Comparison of ENCODE assay signal across 23 cellular contexts in genomic region chr17:42804918-42805367, GRCh38. TPM values are rescaled to one million over a fixed set of nuclear protein-coding genes. Genes with fewer than 3 reads are reported as not detected.
DNase-seq lines count a peak whose midpoint lies in the region; ATAC-seq and TF ChIP-seq lines count a peak whose summit lies in the region.
"Had no signal": no experiment of that assay in that cellular context is flagged by ENCODE, and none has a peak within 500 bp of the region (broad histone marks: within the 10 kb centered on the region; RNA-seq: fewer than 3 reads in every experiment).

No MANE protein-coding gene starts in this region.

- no peaks in the 10 kb centered on the region for H3K79me2 ChIP-seq in mesendoderm (ENCODE audit: control insufficient read depth, insufficient read depth, low read length)

- no peak overlapping the region for H2AK5ac ChIP-seq in mesendoderm (ENCODE audit: low read length)

- H4K8ac ChIP-seq in mesendoderm (ENCODE audit: low read depth, low read length), result no peak overlapping the region

- H3K9ac ChIP-seq in mesendoderm (ENCODE audit: low read length), result no peak overlapping the region

- no peak for TF ChIP-seq POLR2A in breast epithelium (IDR thresholded peaks at IDR 0.05)

- H2BK5ac ChIP-seq in mesendoderm (ENCODE audit: low read length), result no peak overlapping the region

- H3K27ac Mint-ChIP-seq in MCF 10A (ENCODE audit: low read depth, unreplicated experiment), result no peak overlapping the region
- peak overlapping the region; percentile 14 for H3K27ac Mint-ChIP-seq in activated B cell treated with CpG ODN at 0.5 μM for 24 hours
- H3K27ac Mint-ChIP-seq: activated naive CD4-positive, alpha-beta T cell treated with anti-CD3 and anti-CD28 coated beads for 36 hours; effector memory CD8-positive, alpha-beta T cell; immature natural killer cell; natural killer cell treated with Interleukin-12 subunit alpha and Interleukin-12 subunit beta and Interleukin-15 and Interleukin-18, amount 100 ng/mL, for 72 hours had no signal

- DNase-seq in breast epithelium (ENCODE audit: low spot score in 2 of 2) (no peak), MCF 10A (ENCODE audit: unreplicated experiment) (no peak), activated B cell treated with CpG ODN at 0.5 μM for 24 hours (no peak), mucosa of descending colon (no peak), mesendoderm (no peak)
- DNase-seq in activated CD8-positive, alpha-beta memory T cell treated with anti-CD3 and anti-CD28 coated beads, Interleukin-2, amount 50 U/mL, for 4 hours, result no peak
- no peak for DNase-seq in activated naive CD4-positive, alpha-beta T cell treated with anti-CD3 and anti-CD28 coated beads, Interleukin-2, amount 50 U/mL, for 16 hours
- DNase-seq in stimulated activated naive CD4-positive, alpha-beta T cell treated with Interleukin-2 at 50 U/mL for 16 hours (lab: John Stamatoyannopoulos, UW), result no peak
- DNase-seq: activated naive CD4-positive, alpha-beta T cell treated with anti-CD3 and anti-CD28 coated beads for 36 hours; activated T-cell treated with anti-CD3 and anti-CD28 coated beads, Interleukin-2, amount 50 U/mL, for 1 hour; DND-41; effector memory CD8-positive, alpha-beta T cell; head of caudate nucleus; immature natural killer cell; MM.1S; NCI-H1930; spleen had no signal

- TF ChIP-seq CTCF in breast epithelium (IDR thresholded peaks at IDR 0.05), result no peak
- TF ChIP-seq CTCF in MCF 10A (IDR thresholded peaks at IDR 0.05; ENCODE audit: unreplicated experiment), result no peak
- no peak for TF ChIP-seq CTCF in activated B cell treated with CpG ODN at 0.5 μM for 24 hours (IDR thresholded peaks at IDR 0.05)
- TF ChIP-seq CTCF in mucosa of descending colon (IDR thresholded peaks at IDR 0.05), result no peak

- H3K4me1 Mint-ChIP-seq in MCF 10A (ENCODE audit: insufficient read depth, unreplicated experiment) (peaks cover 6% of the 10 kb centered on the region), activated B cell treated with CpG ODN at 0.5 μM for 24 hours (no peaks in the 10 kb centered on the region)
- H3K4me1 Mint-ChIP-seq: immature natural killer cell had no signal

- H3K9me3 ChIP-seq in breast epithelium (no peaks in the 10 kb centered on the region), mucosa of descending colon (no peaks in the 10 kb centered on the region)
- H3K9me3 ChIP-seq: ascending aorta, spleen, thoracic aorta had no signal

- H3K27me3 Mint-ChIP-seq in MCF 10A (ENCODE audit: insufficient read depth, unreplicated experiment), result no peaks in the 10 kb centered on the region
- no peaks in the 10 kb centered on the region for H3K27me3 Mint-ChIP-seq in activated B cell treated with CpG ODN at 0.5 μM for 24 hours
- H3K27me3 Mint-ChIP-seq: effector memory CD8-positive, alpha-beta T cell had no signal

- intact Hi-C loops in breast epithelium (cut with DNase I; ENCODE audit: low total_unique reads), result no loop called here
- intact Hi-C loops in MCF 10A (cut with micrococcal nuclease), result no loop called here
- intact Hi-C loops in activated B cell treated with CpG ODN at 0.5 μM for 24 hours (cut with micrococcal nuclease), result no loop called here
- intact Hi-C loops in mucosa of descending colon (cut with DNase I, micrococcal nuclease), result no loop called here

- no peak overlapping the region for H3K4me3 ChIP-seq in breast epithelium
- no peak overlapping the region for H3K4me3 ChIP-seq in mucosa of descending colon
- H3K4me3 ChIP-seq in mesendoderm (ENCODE audit: low read length), result no peak overlapping the region
- H3K4me3 ChIP-seq: ascending aorta, spleen, thoracic aorta had no signal

- no peak overlapping the region for H2BK120ac ChIP-seq in mesendoderm (ENCODE audit: low read depth, low read length)

- H3K4me2 ChIP-seq in mesendoderm (ENCODE audit: low read length), result no peak overlapping the region

- ATAC-seq in activated B cell treated with CpG ODN at 0.5 μM for 24 hours (ENCODE audit: low read depth) (no peak), mucosa of descending colon (peak; percentile 62)
- ATAC-seq: effector memory CD8-positive, alpha-beta T cell; natural killer cell treated with Interleukin-12 subunit alpha and Interleukin-12 subunit beta and Interleukin-15 and Interleukin-18, amount 100 ng/mL, for 72 hours; Panc1 had no signal

- BruUV-seq in MCF 10A (replicated peaks; lab: Mats Ljungman, UMichigan), result no TSS peak

- no peaks in the 10 kb centered on the region for H3K4me1 ChIP-seq in breast epithelium
- H3K4me1 ChIP-seq in mucosa of descending colon (ENCODE audit: low read depth), result peaks cover 17% of the 10 kb centered on the region
- no peaks in the 10 kb centered on the region for H3K4me1 ChIP-seq in mesendoderm (ENCODE audit: control insufficient read depth, low read depth, low read length)
- H3K4me1 ChIP-seq: ascending aorta, spleen had no signal

- no peak overlapping the region for H2BK15ac ChIP-seq in mesendoderm (replicated peaks; ENCODE audit: low read depth)

- CTCF ChIA-PET in MCF 10A (lab: Yijun Ruan, JAX), result interaction anchor here (0.8 to 2.5 kb wide), 2 partner anchors 15 to 17 kb away, joined by 4 to 9 read pairs; no protein-coding TSS in a partner anchor
- CTCF ChIA-PET in activated B cell treated with CpG ODN at 0.5 μM for 24 hours (lab: Charles Lee), result no interaction called here

- no peak overlapping the region for H3K56ac ChIP-seq in mesendoderm (ENCODE audit: low read length)

- no peak overlapping the region for H3K18ac ChIP-seq in mesendoderm (ENCODE audit: low read length)

- no peaks in the 10 kb centered on the region for H3K79me1 ChIP-seq in mesendoderm (ENCODE audit: low read length)

- H3K9me3 Mint-ChIP-seq in MCF 10A (ENCODE audit: unreplicated experiment), result no peaks in the 10 kb centered on the region
- no peaks in the 10 kb centered on the region for H3K9me3 Mint-ChIP-seq in activated B cell treated with CpG ODN at 0.5 μM for 24 hours
- H3K9me3 Mint-ChIP-seq: activated naive CD4-positive, alpha-beta T cell treated with anti-CD3 and anti-CD28 coated beads for 36 hours; effector memory CD8-positive, alpha-beta T cell; immature natural killer cell; natural killer cell treated with Interleukin-12 subunit alpha and Interleukin-12 subunit beta and Interleukin-15 and Interleukin-18, amount 100 ng/mL, for 72 hours had no signal

- H3K4me3 Mint-ChIP-seq in MCF 10A (ENCODE audit: unreplicated experiment) (no peak overlapping the region), activated B cell treated with CpG ODN at 0.5 μM for 24 hours (no peak overlapping the region)
- H3K4me3 Mint-ChIP-seq: activated naive CD4-positive, alpha-beta T cell treated with anti-CD3 and anti-CD28 coated beads for 36 hours; effector memory CD8-positive, alpha-beta T cell; immature natural killer cell; natural killer cell treated with Interleukin-12 subunit alpha and Interleukin-12 subunit beta and Interleukin-15 and Interleukin-18, amount 100 ng/mL, for 72 hours had no signal

- no peak overlapping the region for H3K4ac ChIP-seq in mesendoderm (ENCODE audit: low read depth, low read length)

- no CpG with 5 or more reads among the region's 1 CpG for WGBS in mesendoderm (ENCODE audit: extremely low coverage, insufficient coverage, low lambda C conversion rate)

- H3K36me3 ChIP-seq in breast epithelium (no peaks in the 10 kb centered on the region), mucosa of descending colon (ENCODE audit: low read depth) (no peaks in the 10 kb centered on the region), mesendoderm (ENCODE audit: control insufficient read depth, insufficient read depth, low read length) (no peaks in the 10 kb centered on the region)
- H3K36me3 ChIP-seq: ascending aorta, thoracic aorta had no signal

- peaks cover 10% of the 10 kb centered on the region for H3K36me3 Mint-ChIP-seq in MCF 10A (ENCODE audit: insufficient read depth, unreplicated experiment)
- H3K36me3 Mint-ChIP-seq in activated B cell treated with CpG ODN at 0.5 μM for 24 hours (ENCODE audit: low read depth), result peaks cover 15% of the 10 kb centered on the region
- H3K36me3 Mint-ChIP-seq: natural killer cell treated with Interleukin-12 subunit alpha and Interleukin-12 subunit beta and Interleukin-15 and Interleukin-18, amount 100 ng/mL, for 72 hours had no signal

- no peak overlapping the region for H3K23ac ChIP-seq in mesendoderm (ENCODE audit: low read length)

- POLR2A ChIA-PET in MCF 10A (lab: Yijun Ruan, JAX) (interaction anchor here (0.6 to 1.2 kb wide), 2 partner anchors 11 to 19 kb away, joined by 3 read pairs; no protein-coding TSS in a partner anchor), activated B cell treated with CpG ODN at 0.5 μM for 24 hours (lab: Charles Lee) (interaction anchor here (0.6 kb wide), 1 partner anchor 29 kb away, joined by 6 read pairs; no protein-coding TSS in a partner anchor)

- H4K5ac ChIP-seq in mesendoderm (ENCODE audit: low read length), result no peak overlapping the region

- H3K27me3 ChIP-seq in breast epithelium (no peaks in the 10 kb centered on the region), mesendoderm (ENCODE audit: insufficient read depth, low read length, poor library complexity) (no peaks in the 10 kb centered on the region)
- H3K27me3 ChIP-seq: ascending aorta, spleen had no signal

- peak overlapping the region; percentile 83 to 85 for H3K27ac ChIP-seq in breast epithelium
- H3K27ac ChIP-seq in mesendoderm (ENCODE audit: low read depth, low read length), result no peak overlapping the region
- H3K27ac ChIP-seq: ascending aorta, spleen, thoracic aorta had no signal

RNA-seq across cellular contexts. Expression of gene CNTD1, which starts 6.3 kb away (rescaled TPM):
- total RNA-seq in breast epithelium, result under 1 TPM in 1 of 3 donors, not detected in 2; 0.59 TPM
- total RNA-seq in MCF 10A (2022), result not detected in 2 replicates
- total RNA-seq in activated B cell treated with CpG ODN at 0.5 μM for 24 hours, result not detected in 2 replicates
- total RNA-seq in mucosa of descending colon, result 1 to 10 TPM in 2 of 3 donors, under 1 TPM in 1; 0.79 to 3.3 (median 1.2) TPM
- polyA plus RNA-seq in mesendoderm (2013, experiment 1 of 2), result not detected
- polyA plus RNA-seq in mesendoderm (2013, experiment 2 of 2), result 0.01 TPM
- total RNA-seq: activated naive CD4-positive, alpha-beta T cell treated with anti-CD3 and anti-CD28 coated beads for 36 hours; ascending aorta; chondrocyte; natural killer cell treated with Interleukin-12 subunit alpha and Interleukin-12 subunit beta and Interleukin-15 and Interleukin-18, amount 100 ng/mL, for 72 hours; pulmonary artery endothelial cell; spleen; thoracic aorta had no signal

RNA-seq across cellular contexts. Expression of gene COA3, which starts 6.4 kb away (rescaled TPM):
- total RNA-seq in breast epithelium (10 to 100 TPM; 52.6 to 74.1 (median 72.8) TPM), MCF 10A (2022) (41.0 and 52.7 TPM in 2 replicates), activated B cell treated with CpG ODN at 0.5 μM for 24 hours (41.4 and 48.0 TPM in 2 replicates), mucosa of descending colon (100 to 1,000 TPM in 2 of 3 donors, 10 to 100 TPM in 1; 92.7 to 151 (median 148) TPM)
- 90.6 TPM for polyA plus RNA-seq in mesendoderm (2013, experiment 1 of 2)
- 88.1 TPM for polyA plus RNA-seq in mesendoderm (2013, experiment 2 of 2)

RNA-seq across cellular contexts. Expression of gene BECN1, which starts 19.1 kb away (rescaled TPM):
- total RNA-seq in breast epithelium (100 to 1,000 TPM in 1 of 3 donors, 10 to 100 TPM in 2; 88.5 to 139 (median 89.0) TPM), MCF 10A (2022) (78.8 and 81.5 TPM in 2 replicates), activated B cell treated with CpG ODN at 0.5 μM for 24 hours (113 and 118 TPM in 2 replicates), mucosa of descending colon (100 to 1,000 TPM; 130 to 142 (median 137) TPM)
- 39.1 TPM for polyA plus RNA-seq in mesendoderm (2013, experiment 1 of 2)
- 38.3 TPM for polyA plus RNA-seq in mesendoderm (2013, experiment 2 of 2)

RNA-seq across cellular contexts. Expression of gene WNK4, which starts 24.5 kb away (rescaled TPM):
- total RNA-seq in breast epithelium (1 to 10 TPM in 1 of 3 donors, under 1 TPM in 2; 0.16 to 4.1 (median 0.66) TPM), MCF 10A (2022) (2.3 and 5.4 TPM in 2 replicates), activated B cell treated with CpG ODN at 0.5 μM for 24 hours (0.10 and 0.29 TPM in 2 replicates), mucosa of descending colon (10 to 100 TPM; 17.5 to 55.8 (median 32.4) TPM)
- polyA plus RNA-seq in mesendoderm (2013, experiment 1 of 2), result 0.28 TPM
- 0.28 TPM for polyA plus RNA-seq in mesendoderm (2013, experiment 2 of 2)
- total RNA-seq: ascending aorta, thoracic aorta had no signal
- polyA plus RNA-seq: immature natural killer cell had no signal

RNA-seq across cellular contexts. Expression of gene PSME3, which starts 28.3 kb away (rescaled TPM):
- total RNA-seq in breast epithelium, result 10 to 100 TPM; 59.3 to 74.7 (median 73.9) TPM
- total RNA-seq in MCF 10A (2022), result 220 and 232 TPM in 2 replicates
- 136 and 141 TPM in 2 replicates for total RNA-seq in activated B cell treated with CpG ODN at 0.5 μM for 24 hours
- total RNA-seq in mucosa of descending colon, result 100 to 1,000 TPM in 1 of 3 donors, 10 to 100 TPM in 2; 87.7 to 112 (median 91.8) TPM
- 276 TPM for polyA plus RNA-seq in mesendoderm (2013, experiment 1 of 2)
- 278 TPM for polyA plus RNA-seq in mesendoderm (2013, experiment 2 of 2)
